Comparison of ENCODE assay signal across 27 cellular contexts in the genomic region with DNA sequence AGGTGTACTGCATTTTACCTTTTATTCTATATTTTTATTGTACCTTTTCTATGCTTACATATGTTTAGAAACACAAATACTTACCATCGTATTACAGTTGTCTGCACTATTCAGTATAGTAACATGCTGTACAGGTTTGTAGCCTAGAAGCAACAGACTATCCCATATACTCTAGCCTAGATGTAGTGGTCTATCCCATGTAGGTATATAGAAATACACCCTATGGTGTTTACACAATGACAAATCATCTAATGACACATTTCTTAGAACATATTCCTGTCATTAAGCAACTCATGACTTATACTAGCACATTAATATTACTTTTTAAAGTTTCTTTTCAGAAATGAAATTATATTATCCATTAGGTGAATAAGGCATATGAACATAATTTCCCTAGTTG.
"Had no signal": no experiment of that assay in that cellular context is flagged by ENCODE, and none has a peak within 500 bp of the region (broad histone marks: within the 10 kb centered on the region; RNA-seq: fewer than 3 reads in every experiment).

No MANE protein-coding gene starts in this region.

- H3K9ac ChIP-seq: parathyroid adenoma had no signal

- ATAC-seq: naive thymus-derived CD8-positive, alpha-beta T cell; natural killer cell treated with Interleukin-12 subunit alpha and Interleukin-12 subunit beta and Interleukin-15 and Interleukin-18, amount 100 ng/mL, for 72 hours; psoas muscle; right cardiac atrium; right lobe of liver; stimulated activated effector memory CD8-positive, alpha-beta T cell treated with anti-CD3 and anti-CD28 coated beads, Interleukin-12 subunit alpha, Interleukin-12 subunit beta, amount 100 ng/mL, for 72 hours; stimulated activated naive B cell treated with anti-CD40 and anti-IgM and Interleukin-4, amounts not matched to agents 10 μg/mL and 1 μg/mL and 100 μg/mL, for 72 hours; stimulated activated naive CD8-positive, alpha-beta T cell treated with anti-CD3 and anti-CD28 coated beads, Interleukin-15, amount 100 ng/mL, for 72 hours; upper lobe of right lung had no signal

- H3K27me3 ChIP-seq: neutrophil, ovary, right lobe of liver, sigmoid colon, suprapubic skin, testis, tibial artery, transverse colon, upper lobe of right lung, uterus had no signal

- H3K9me3 ChIP-seq: neutrophil, ovary, psoas muscle, right lobe of liver, sigmoid colon, suprapubic skin, testis, tibial artery, transverse colon, upper lobe of right lung, uterus had no signal

- H2AFZ ChIP-seq: parathyroid adenoma had no signal

- H3K4me3 ChIP-seq: ovary, psoas muscle, right lobe of liver, sigmoid colon, suprapubic skin, testis, tibial artery, transverse colon, upper lobe of right lung, uterus had no signal

- H3K4me1 ChIP-seq: parathyroid adenoma, psoas muscle, right lobe of liver, suprapubic skin, testis, tibial artery, upper lobe of right lung had no signal

- H3K79me2 ChIP-seq: parathyroid adenoma had no signal

- H3K36me3 ChIP-seq: neutrophil, ovary, right lobe of liver, sigmoid colon, suprapubic skin, tibial artery, transverse colon, upper lobe of right lung, uterus had no signal

- DNase-seq: naive thymus-derived CD8-positive, alpha-beta T cell; nephron progenitor cell; nucleus accumbens; ovary; posterior cingulate gyrus; psoas muscle; right cardiac atrium; right lobe of liver; sigmoid colon; stimulated activated CD4-positive, alpha-beta T cell treated with anti-CD3 and anti-CD28 coated beads, Interleukin-15, amount 100 ng/mL, for 24 hours; stimulated activated CD4-positive, alpha-beta T cell treated with anti-CD3 and anti-CD28 coated beads, Interleukin-2, amount 100 ng/mL, for 24 hours; stimulated activated CD4-positive, alpha-beta T cell treated with anti-CD3 and anti-CD28 coated beads, Interleukin-2, amount 100 ng/mL, for 48 hours; stimulated activated CD4-positive, alpha-beta T cell treated with anti-CD3 and anti-CD28 coated beads, Interleukin-4, amount 100 ng/mL, for 24 hours; stimulated activated naive B cell treated with anti-CD40 and anti-IgM and Interleukin-4, amounts not matched to agents 10 μg/mL and 1 μg/mL and 100 μg/mL, for 72 hours; stimulated activated naive CD4-positive, alpha-beta T cell treated with Interleukin-2 at 50 U/mL for 16 hours; stimulated activated naive CD8-positive, alpha-beta T cell treated with anti-CD3 and anti-CD28 coated beads, Interleukin-15, amount 100 ng/mL, for 72 hours; substantia nigra; testis; tibial artery; transverse colon; upper lobe of right lung; uterus had no signal

- H3K27ac ChIP-seq: neutrophil, ovary, parathyroid adenoma, psoas muscle, right lobe of liver, sigmoid colon, suprapubic skin, testis, tibial artery, transverse colon, upper lobe of right lung, uterus had no signal
